In the genomic region with DNA sequence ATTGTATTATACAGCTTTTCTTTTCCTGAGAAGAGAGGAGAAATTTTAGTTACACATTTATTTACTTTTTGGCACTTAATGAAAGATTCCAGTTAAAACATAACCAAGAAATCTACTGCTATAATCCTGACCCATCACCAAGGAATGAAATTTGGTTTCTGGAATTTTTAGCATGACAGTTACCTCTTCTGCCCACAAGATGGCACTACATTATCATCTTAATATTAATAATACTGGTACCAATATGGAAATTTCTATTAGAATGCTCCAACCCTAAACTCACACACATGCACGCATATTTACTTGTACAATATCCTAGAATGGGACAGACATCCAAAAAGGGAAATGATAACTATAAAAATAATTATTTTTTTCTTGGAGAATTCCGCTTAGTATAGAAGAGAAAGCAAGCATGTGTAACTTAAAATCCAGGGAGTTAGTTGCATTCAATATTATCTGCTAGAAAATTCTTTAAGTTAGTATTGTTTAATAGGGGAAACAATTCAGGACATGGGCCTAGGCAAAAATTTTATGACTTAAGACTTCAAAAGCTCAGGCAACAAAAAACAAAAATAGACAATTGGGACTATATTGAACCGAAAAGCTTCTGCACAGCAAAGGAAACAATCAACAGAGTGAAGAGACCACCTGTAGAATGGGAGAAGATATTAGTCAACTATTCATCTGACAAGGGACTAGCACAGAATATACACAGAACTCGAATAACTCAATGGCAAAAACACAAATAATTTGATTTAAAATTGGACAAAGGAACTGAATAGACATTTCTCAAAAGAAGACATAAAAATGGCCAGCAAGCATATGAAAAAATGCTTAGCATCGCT, we compare ENCODE assay signal across 8 cellular contexts. TPM values are rescaled to one million over a fixed set of nuclear protein-coding genes. Genes with fewer than 3 reads are reported as not detected.
DNase-seq lines count a peak whose midpoint lies in the region; ATAC-seq, FAIRE-seq and TF ChIP-seq lines count a peak whose summit lies in the region.

No MANE protein-coding gene starts in this region.

- peak; percentile 28 to 79 (median 65) for ATAC-seq in pancreas
- ATAC-seq in GM21447 (IDR thresholded peaks at IDR 0.05; ENCODE audit: unreplicated experiment): no peak
- no peak for ATAC-seq in HG02623 (IDR thresholded peaks at IDR 0.05; ENCODE audit: unreplicated experiment)
- no peak for ATAC-seq in HG03108 (IDR thresholded peaks at IDR 0.05; ENCODE audit: unreplicated experiment)

- peaks cover 0 to 9% (median 0%) of the 10 kb centered on the region in 3 donors for H3K36me3 ChIP-seq in pancreas

- TF ChIP-seq CTCF in chondrocyte (IDR thresholded peaks at IDR 0.05) (peak; percentile 87), pancreas (IDR thresholded peaks at IDR 0.05) (peak; percentile 46 to 73 (median 57))

- peaks cover 40% of the 10 kb centered on the region for H3K27me3 Mint-ChIP-seq in chondrocyte (ENCODE audit: low read depth)

- no peak overlapping the region for H3K4me3 Mint-ChIP-seq in chondrocyte (ENCODE audit: unreplicated experiment)

- H3K4me3 ChIP-seq in pancreas: no peak overlapping the region

- DNase-seq in GM03348 (ENCODE audit: low spot score): peak; percentile 46
- peak; percentile 18 for DNase-seq in M059J (ENCODE audit: low read depth)
- no peak for DNase-seq in chondrocyte (ENCODE audit: low spot score)
- no peak for DNase-seq in pancreas
- DNase-seq in T1000 (lab: John Stamatoyannopoulos, UW): no peak

- no peaks in the 10 kb centered on the region for H3K9me3 ChIP-seq in pancreas

- H3K27ac Mint-ChIP-seq in chondrocyte (ENCODE audit: unreplicated experiment): no peak overlapping the region

- H3K36me3 Mint-ChIP-seq in chondrocyte (ENCODE audit: low read depth): no peaks in the 10 kb centered on the region

- 78 to 81% methylated on average over 5 of the region's 5 CpGs for WGBS in pancreas, 2 donors

- no peak overlapping the region for H3K27ac ChIP-seq in pancreas

- no peaks in the 10 kb centered on the region for H3K9me3 Mint-ChIP-seq in chondrocyte (ENCODE audit: low read depth)

- peaks cover 12 to 52% (median 34%) of the 10 kb centered on the region in 3 donors for H3K4me1 ChIP-seq in pancreas

- peak; percentile 91 for FAIRE-seq in pancreas (lab: Jason Lieb, UNC)

- intact Hi-C loops in pancreas (cut with DNase I): no loop called here

- peaks cover 6% of the 10 kb centered on the region for H3K4me1 Mint-ChIP-seq in chondrocyte (ENCODE audit: low read depth)

- no peaks in the 10 kb centered on the region for H3K27me3 ChIP-seq in pancreas

RNA-seq across cellular contexts. Expression of gene MAP3K21, which starts 37.4 kb away (rescaled TPM):
- total RNA-seq in M059J (2014; rRNA removed; shearing (Covaris generic)): 3.6 and 7.9 TPM in 2 replicates
- total RNA-seq in chondrocyte (0.17 to 0.25 TPM (median 0.18 TPM) in 3 replicates), pancreas (10 to 100 TPM; 12.6 to 18.8 (median 15.3) TPM)
- polyA plus RNA-seq in pancreas: 10 to 100 TPM in 1 of 2 donors, 1 to 10 TPM in 1; 9.7 to 22.0 TPM

Comparison
In these comparisons a context has a peak if more than half of its experiments do, and no peak if none do; other contexts are left out.
1. DNase-seq: peak in GM03348 (single experiment) and M059J (single experiment); none in chondrocyte (single experiment), pancreas (0 of 6) and T1000 (single experiment).
2. ATAC-seq: peak in pancreas (4 of 4); none in GM21447 (single experiment), HG02623 (single experiment) and HG03108 (single experiment).